In the genomic region with DNA sequence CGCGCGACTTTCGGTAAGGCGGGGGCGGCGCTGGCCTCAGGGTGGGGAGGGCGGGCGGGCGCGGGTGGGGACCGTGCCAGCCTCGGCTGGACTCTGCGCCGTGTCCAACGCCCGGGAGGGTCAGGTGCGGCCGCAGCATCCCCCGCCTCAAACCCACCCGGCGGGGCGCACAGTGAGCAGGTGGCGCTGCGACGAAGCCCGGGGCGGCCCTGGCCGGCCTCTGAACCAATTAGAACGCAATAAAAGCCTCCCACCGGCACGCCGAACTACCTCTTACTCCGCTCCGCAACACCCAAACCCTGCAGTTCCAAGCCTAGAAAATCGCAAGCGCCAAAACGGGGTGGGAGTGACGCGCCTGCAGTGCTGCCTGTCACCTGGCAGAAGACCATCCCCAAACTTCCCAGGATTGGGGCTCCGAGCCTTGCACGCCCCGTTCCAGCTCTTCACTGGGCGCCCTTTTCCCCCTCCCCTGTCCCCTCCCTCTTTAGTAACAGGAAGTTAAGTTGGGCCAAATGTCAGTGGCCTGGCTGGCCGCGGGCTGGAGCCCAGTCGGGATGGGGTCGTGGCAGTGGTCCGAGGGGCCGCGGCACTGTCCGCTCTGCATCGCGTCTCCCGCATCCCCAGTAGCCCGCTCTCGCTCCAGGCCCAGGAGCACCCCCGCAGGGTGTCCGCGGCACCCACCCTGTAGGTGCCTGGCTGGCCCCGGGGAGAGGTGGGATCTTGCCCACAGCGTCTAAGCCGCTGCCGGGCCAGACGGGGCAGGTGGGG, we compare ENCODE assay signal across 8 cellular contexts. TPM values are rescaled to one million over a fixed set of nuclear protein-coding genes. Genes with fewer than 3 reads are reported as not detected.
DNase-seq lines count a peak whose midpoint lies in the region; ATAC-seq and TF ChIP-seq lines count a peak whose summit lies in the region.

No MANE protein-coding gene starts in this region.

- H2BK5ac ChIP-seq in mesenchymal stem cell (ENCODE audit: low read depth, low read length, poor library complexity, severe bottlenecking): no peak overlapping the region

- no peak overlapping the region for H2AK5ac ChIP-seq in mesenchymal stem cell (ENCODE audit: low read length, severe bottlenecking)

- WGBS in mesenchymal stem cell: 1% methylated on average over 54 of the region's 65 CpGs

- no peak overlapping the region for H4K8ac ChIP-seq in mesenchymal stem cell (ENCODE audit: low read length)

- peak overlapping the region; percentile 26 for H2BK15ac ChIP-seq in mesenchymal stem cell (ENCODE audit: low read depth, poor library complexity, severe bottlenecking)

- no peaks in the 10 kb centered on the region for H3K9me3 ChIP-seq in Caco-2
- no peaks in the 10 kb centered on the region for H3K9me3 ChIP-seq in duodenal mucosa (ENCODE audit: control insufficient read depth in 1 of 2, low read length in 2 of 2)
- no peaks in the 10 kb centered on the region for H3K9me3 ChIP-seq in mesenchymal stem cell (ENCODE audit: control insufficient read depth, low read length)
- H3K9me3 ChIP-seq in thoracic aorta: no peaks in the 10 kb centered on the region

- peak overlapping the region in 1 of 2 experiments; percentile 84 for H3K14ac ChIP-seq in mesenchymal stem cell (ENCODE audit: low read length in 2 of 2)

- H3K27me3 ChIP-seq in Caco-2 (replicated peaks; ENCODE audit: control insufficient read depth, insufficient read depth, low read length) (no peaks in the 10 kb centered on the region), duodenal mucosa (ENCODE audit: control insufficient read depth in 1 of 2, insufficient read depth in 2 of 2, low read length in 2 of 2) (no peaks in the 10 kb centered on the region), mesenchymal stem cell (ENCODE audit: control insufficient read depth in 1 of 2, insufficient read depth in 1 of 2, low read length in 2 of 2) (no peaks in the 10 kb centered on the region), thoracic aorta (replicated peaks; ENCODE audit: insufficient read depth) (no peaks in the 10 kb centered on the region)

- H3K27ac ChIP-seq in duodenal mucosa (ENCODE audit: low read depth, low read length) (peak overlapping the region; percentile 68), mesenchymal stem cell (ENCODE audit: low read length, poor library complexity, severe bottlenecking) (peak overlapping the region; percentile 10), thoracic aorta (peak overlapping the region; percentile 97 to 99)

- H2BK12ac ChIP-seq in mesenchymal stem cell (ENCODE audit: low read length in 2 of 2): peak overlapping the region in 1 of 2 experiments; percentile 65

- peaks cover 23% of the 10 kb centered on the region for H3K36me3 Mint-ChIP-seq in Caco-2 (ENCODE audit: insufficient read depth, unreplicated experiment)

- BruUV-seq in Caco-2 (replicated peaks; lab: Mats Ljungman, UMichigan): no TSS peak

- peaks cover 42% of the 10 kb centered on the region for H3K4me1 ChIP-seq in Caco-2
- H3K4me1 ChIP-seq in duodenal mucosa (ENCODE audit: control insufficient read depth in 1 of 2, insufficient read depth in 2 of 2, low read length in 2 of 2): peaks cover 18 to 23% of the 10 kb centered on the region in 2 donors
- H3K4me1 ChIP-seq in mesenchymal stem cell (ENCODE audit: control insufficient read depth, insufficient read depth, low read depth, low read length): peaks cover 25% of the 10 kb centered on the region
- peaks cover 13 to 36% of the 10 kb centered on the region in 2 donors for H3K4me1 ChIP-seq in thoracic aorta (ENCODE audit: control insufficient read depth in 1 of 2, low read depth in 2 of 2)

- no peak overlapping the region for H4K91ac ChIP-seq in mesenchymal stem cell (ENCODE audit: low read length)

- peak overlapping the region; percentile 42 to 71 for H3K4ac ChIP-seq in mesenchymal stem cell (ENCODE audit: low read depth in 1 of 2, low read length in 2 of 2)

- H3K36me3 ChIP-seq in Caco-2 (ENCODE audit: control insufficient read depth, insufficient read depth, low read length) (peaks cover 2% of the 10 kb centered on the region), duodenal mucosa (ENCODE audit: control insufficient read depth in 1 of 2, insufficient read depth in 2 of 2, low read length in 2 of 2) (no peaks in the 10 kb centered on the region), mesenchymal stem cell (ENCODE audit: control insufficient read depth in 1 of 2, insufficient read depth in 2 of 2, low read depth in 1 of 2, low read length in 2 of 2) (peaks cover 0 to 4% of the 10 kb centered on the region in 2 experiments), thoracic aorta (no peaks in the 10 kb centered on the region)

- peak overlapping the region; percentile 95 for H3K4me2 ChIP-seq in mesenchymal stem cell (ENCODE audit: low read length, poor library complexity, severe bottlenecking)

- no peaks in the 10 kb centered on the region for H3K79me1 ChIP-seq in mesenchymal stem cell (replicated peaks; ENCODE audit: low read length, poor library complexity, severe bottlenecking)

- DNase-seq in Caco-2 (peak in 1 of 2 experiments; percentile 50), T-helper 9 cell (peak; percentile 16), mesenchymal stem cell (peak; percentile 44), thoracic aorta (ENCODE audit: low spot score) (no peak), superior temporal gyrus (ENCODE audit: extremely low spot score) (no peak)

- no peaks in the 10 kb centered on the region for H3K9me3 Mint-ChIP-seq in Caco-2 (ENCODE audit: unreplicated experiment)

- TF ChIP-seq CTCF in Caco-2 (IDR thresholded peaks at IDR 0.05; ENCODE audit: insufficient read depth in 1 of 2, low read depth in 1 of 2, low read length in 1 of 2, severe bottlenecking in 1 of 2, unreplicated experiment in 1 of 2): no peak
- TF ChIP-seq CTCF in thoracic aorta (IDR thresholded peaks at IDR 0.05): no peak

- intact Hi-C loops in Caco-2 (cut with micrococcal nuclease; ENCODE audit: unreplicated experiment): loop anchor here (2.0 to 5.0 kb wide), 3 partner anchors 20 to 171 kb away; no protein-coding TSS in a partner anchor

- peak overlapping the region; percentile 83 for H3K27ac Mint-ChIP-seq in Caco-2 (ENCODE audit: unreplicated experiment)

- H2AFZ ChIP-seq in mesenchymal stem cell (ENCODE audit: low read depth, low read length): peak overlapping the region; percentile 74

- no peaks in the 10 kb centered on the region for H3K27me3 Mint-ChIP-seq in Caco-2 (ENCODE audit: insufficient read depth, unreplicated experiment)

- H3K23ac ChIP-seq in mesenchymal stem cell (ENCODE audit: low read length in 2 of 2): peak overlapping the region in 1 of 2 experiments; percentile 87

- CTCF ChIA-PET in Caco-2 (lab: Charles Lee): interaction anchor here (0.6 to 1.9 kb wide), 4 partner anchors 21 to 161 kb away, joined by 3 to 4 read pairs (median 3); no protein-coding TSS in a partner anchor

- H3K4me1 Mint-ChIP-seq in Caco-2 (ENCODE audit: low read depth, unreplicated experiment): peaks cover 38% of the 10 kb centered on the region

- peak; percentile 34 for ATAC-seq in GM19372 (IDR thresholded peaks at IDR 0.05; ENCODE audit: low read depth, unreplicated experiment)
- ATAC-seq in HG03342 (IDR thresholded peaks at IDR 0.05; ENCODE audit: unreplicated experiment): peak; percentile 12
- ATAC-seq in thoracic aorta (ENCODE audit: insufficient number of reproducible peaks, low FRiP score, low read depth): peak; percentile 23

- peak overlapping the region; percentile 77 to 91 for H3K9ac ChIP-seq in duodenal mucosa (ENCODE audit: low read depth in 1 of 2, low read length in 2 of 2)
- peak overlapping the region; percentile 83 for H3K9ac ChIP-seq in mesenchymal stem cell (ENCODE audit: low read length)

- POLR2A ChIA-PET in Caco-2 (lab: Charles Lee): interaction anchor here (0.5 to 1.1 kb wide), 3 partner anchors 44 to 171 kb away, joined by 3 to 9 read pairs (median 5); no protein-coding TSS in a partner anchor

- peak overlapping the region; percentile 13 for H2BK120ac ChIP-seq in mesenchymal stem cell (ENCODE audit: low read depth, low read length)

- H3K4me3 Mint-ChIP-seq in Caco-2 (ENCODE audit: unreplicated experiment): peak overlapping the region; percentile 83

- H3K4me3 ChIP-seq in Caco-2 (ENCODE audit: low read depth, low read length): peak overlapping the region; percentile 61
- H3K4me3 ChIP-seq in duodenal mucosa (ENCODE audit: low read depth in 1 of 2, low read length in 2 of 2): peak overlapping the region; percentile 86 to 88
- peak overlapping the region; percentile 80 to 83 for H3K4me3 ChIP-seq in mesenchymal stem cell (ENCODE audit: insufficient read depth in 1 of 2, low read depth in 1 of 2, low read length in 2 of 2)
- H3K4me3 ChIP-seq in thoracic aorta: peak overlapping the region; percentile 95

- H3K18ac ChIP-seq in mesenchymal stem cell (ENCODE audit: low read depth in 1 of 2, low read length in 2 of 2): peak overlapping the region; percentile 45 to 85

RNA-seq across cellular contexts. Expression of a gene that starts 0.5 kb away (rescaled TPM):
- total RNA-seq in Caco-2 (2022) (247 and 272 TPM in 2 replicates), thoracic aorta (100 to 1,000 TPM; 791 to 989 TPM)
- polyA plus RNA-seq in mesenchymal stem cell (2013, experiment 1 of 2): 96.9 TPM
- 100 TPM for polyA plus RNA-seq in mesenchymal stem cell (2013, experiment 2 of 2)

Comparison
In these comparisons a context has a peak if more than half of its experiments do, and no peak if none do; other contexts are left out.
1. DNase-seq: peak in T-helper 9 cell (single experiment) and mesenchymal stem cell (single experiment); none in thoracic aorta (single experiment) and superior temporal gyrus (single experiment).
2. H3K27ac ChIP-seq: peak in every context shown above with its lines; median percentile 98 in thoracic aorta; 68 in duodenal mucosa; 10 in mesenchymal stem cell.
3. Peak in every context shown above with its lines, with median percentiles within 50 percentile points of each other: H3K4me3 ChIP-seq and ATAC-seq.